ENCODE assay signal across 20 cellular contexts in the genomic region with DNA sequence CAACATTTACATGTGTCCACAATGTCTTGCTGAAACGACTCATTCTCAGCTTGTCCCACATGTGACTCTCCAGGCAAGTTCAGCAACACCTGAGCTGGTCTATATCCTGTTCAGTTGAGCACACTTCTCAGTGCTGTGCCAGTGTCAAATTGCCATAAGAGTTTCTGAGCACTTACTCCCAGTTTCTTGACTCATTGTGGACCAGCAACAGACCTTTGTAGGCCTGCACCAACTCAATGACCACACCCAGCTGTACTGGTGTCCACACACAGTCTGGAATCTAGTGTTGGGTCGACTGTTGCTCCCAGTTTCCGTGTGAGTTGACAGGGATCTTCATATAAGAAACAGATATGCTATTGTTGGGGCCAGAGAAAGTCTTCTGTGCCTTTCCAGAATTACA.
"Had no signal": no experiment of that assay in that cellular context is flagged by ENCODE, and none has a peak within 500 bp of the region (broad histone marks: within the 10 kb centered on the region; RNA-seq: fewer than 3 reads in every experiment).

No MANE protein-coding gene starts in this region.

- H3K9ac ChIP-seq: neural progenitor cell had no signal

- H3K27me3 ChIP-seq: heart left ventricle, neural progenitor cell, pancreas, suprapubic skin, thyroid gland, upper lobe of left lung had no signal

- H3K36me3 ChIP-seq: heart left ventricle, neural progenitor cell, pancreas, suprapubic skin, thyroid gland, upper lobe of left lung had no signal

- H3K4me3 ChIP-seq: heart left ventricle, neural progenitor cell, pancreas, smooth muscle cell, suprapubic skin, thyroid gland, upper lobe of left lung had no signal

- H3K9me3 ChIP-seq: pancreas, suprapubic skin, thyroid gland, upper lobe of left lung had no signal

- DNase-seq: cerebellar nuclear complex; dermis blood vessel endothelial cell; erythroblast; foreskin keratinocyte; heart left ventricle; hippocampal formation; mammary epithelial cell; natural killer cell; nucleus accumbens; pancreas; right cardiac atrium; stimulated activated CD4-positive, alpha-beta T cell treated with anti-CD3 and anti-CD28 coated beads, Interleukin-4, amount 100 ng/mL, for 1 hour; stimulated activated CD8-positive, alpha-beta memory T cell treated with anti-CD3 and anti-CD28 coated beads, Interleukin-4, amount 100 ng/mL, for 48 hours; stimulated activated naive CD8-positive, alpha-beta T cell treated with anti-CD3 and anti-CD28 coated beads, Interleukin-15, Interleukin-2, amounts not matched to agents 100 U/mL and 50 U/mL, for 24 hours; thyroid gland; upper lobe of left lung had no signal

- H3K27ac ChIP-seq: foreskin keratinocyte, heart left ventricle, neural progenitor cell, pancreas, suprapubic skin, thyroid gland, upper lobe of left lung had no signal

- H3K4me1 ChIP-seq: foreskin keratinocyte, neural progenitor cell, pancreas, suprapubic skin, thyroid gland, upper lobe of left lung had no signal

- ATAC-seq: foreskin keratinocyte; heart left ventricle; natural killer cell; pancreas; stimulated activated effector memory CD8-positive, alpha-beta T cell treated with anti-CD3 and anti-CD28 coated beads, Interleukin-12 subunit alpha, Interleukin-12 subunit beta, amount 100 ng/mL, for 72 hours; stimulated activated naive CD8-positive, alpha-beta T cell treated with anti-CD3 and anti-CD28 coated beads, Interleukin-15, Interleukin-2, amounts not matched to agents 100 U/mL and 50 U/mL, for 24 hours had no signal
